ENCODE assay signal across 30 cellular contexts in the genomic region with DNA sequence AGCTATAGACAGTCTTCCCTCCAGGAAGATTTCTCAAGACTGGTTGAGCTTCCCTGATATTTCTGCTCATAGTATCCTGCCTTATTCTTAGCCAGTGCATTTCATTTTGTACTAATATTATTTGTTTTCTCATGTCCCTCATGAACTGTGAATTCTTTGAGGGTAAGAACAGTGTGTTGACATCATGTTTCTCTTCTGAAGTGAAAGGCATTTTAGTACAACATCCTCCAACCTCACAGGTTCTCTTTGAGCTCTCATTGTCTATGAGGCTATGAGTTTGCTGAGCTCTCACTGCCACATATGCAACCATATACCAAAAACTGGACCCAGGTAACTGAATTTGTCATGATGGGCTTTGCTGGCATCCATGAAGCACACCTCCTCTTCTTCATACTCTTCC. TPM values are rescaled to one million over a fixed set of nuclear protein-coding genes. Genes with fewer than 3 reads are reported as not detected.
"Had no signal": no experiment of that assay in that cellular context is flagged by ENCODE, and none has a peak within 500 bp of the region (broad histone marks: within the 10 kb centered on the region; RNA-seq: fewer than 3 reads in every experiment).

A gene with protein sequence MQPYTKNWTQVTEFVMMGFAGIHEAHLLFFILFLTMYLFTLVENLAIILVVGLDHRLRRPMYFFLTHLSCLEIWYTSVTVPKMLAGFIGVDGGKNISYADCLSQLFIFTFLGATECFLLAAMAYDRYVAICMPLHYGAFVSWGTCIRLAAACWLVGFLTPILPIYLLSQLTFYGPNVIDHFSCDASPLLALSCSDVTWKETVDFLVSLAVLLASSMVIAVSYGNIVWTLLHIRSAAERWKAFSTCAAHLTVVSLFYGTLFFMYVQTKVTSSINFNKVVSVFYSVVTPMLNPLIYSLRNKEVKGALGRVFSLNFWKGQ (plus strand): TSS at position 301 of the 400 bp plus-strand sequence. CDS start 0 bp downstream, at position 301.

- H3K27ac ChIP-seq: colonic mucosa, foreskin keratinocyte, ovary, spleen, vagina had no signal

- H3K27me3 Mint-ChIP-seq: dendritic cell treated with granulocyte-macrophage colony-stimulating factor and Interleukin-4, amounts not matched to agents 40 ng/mL and 50 ng/mL, for 4 days had no signal

- H3K27me3 ChIP-seq: colonic mucosa, esophagus muscularis mucosa, foreskin keratinocyte, ovary, tibial nerve, upper lobe of left lung, vagina had no signal

- H3K4me1 Mint-ChIP-seq: central memory CD8-positive, alpha-beta T cell; naive thymus-derived CD8-positive, alpha-beta T cell; stimulated activated memory B cell treated with anti-CD40 and anti-IgM and Interleukin-4, amounts not matched to agents 10 μg/mL and 1 μg/mL and 100 μg/mL, for 72 hours had no signal

- H3K4me1 ChIP-seq: colonic mucosa, foreskin keratinocyte, spleen, vagina had no signal

- H3K36me3 Mint-ChIP-seq: stimulated activated memory B cell treated with anti-CD40 and anti-IgM and Interleukin-4, amounts not matched to agents 10 μg/mL and 1 μg/mL and 100 μg/mL, for 72 hours had no signal

- DNase-seq: colonic mucosa; effector CD8-positive, alpha-beta T cell; foreskin keratinocyte; mammary epithelial cell; mesendoderm; midbrain; naive thymus-derived CD8-positive, alpha-beta T cell; nephron progenitor cell; occipital lobe; ovary; spleen; stimulated activated CD4-positive, alpha-beta T cell treated with anti-CD3 and anti-CD28 coated beads, Interleukin-4, amount 100 ng/mL, for 4 hours; stimulated activated naive CD8-positive, alpha-beta T cell treated with anti-CD3 and anti-CD28 coated beads, Interleukin-15, Interleukin-2, amounts not matched to agents 100 U/mL and 50 U/mL, for 24 hours; upper lobe of left lung had no signal

- H3K9me3 ChIP-seq: colonic mucosa, esophagus muscularis mucosa, ovary, thoracic aorta, tibial nerve, upper lobe of left lung, vagina had no signal

- H3K4me3 ChIP-seq: colonic mucosa, esophagus muscularis mucosa, ovary, spleen, thoracic aorta, tibial nerve, upper lobe of left lung, vagina had no signal

- FAIRE-seq: endothelial cell of umbilical vein, keratinocyte had no signal

- H3K4me3 Mint-ChIP-seq: central memory CD8-positive, alpha-beta T cell; dendritic cell treated with granulocyte-macrophage colony-stimulating factor and Interleukin-4, amounts not matched to agents 40 ng/mL and 50 ng/mL, for 4 days; naive thymus-derived CD8-positive, alpha-beta T cell; nephron progenitor cell; stimulated activated memory B cell treated with anti-CD40 and anti-IgM and Interleukin-4, amounts not matched to agents 10 μg/mL and 1 μg/mL and 100 μg/mL, for 72 hours had no signal

- H3K27ac Mint-ChIP-seq: dendritic cell treated with granulocyte-macrophage colony-stimulating factor and Interleukin-4, amounts not matched to agents 40 ng/mL and 50 ng/mL, for 4 days; naive thymus-derived CD8-positive, alpha-beta T cell; nephron progenitor cell; stimulated activated memory B cell treated with anti-CD40 and anti-IgM and Interleukin-4, amounts not matched to agents 10 μg/mL and 1 μg/mL and 100 μg/mL, for 72 hours had no signal

- H3K36me3 ChIP-seq: colonic mucosa, esophagus muscularis mucosa, ovary, spleen, thoracic aorta, tibial nerve, upper lobe of left lung, vagina had no signal

- ATAC-seq: foreskin keratinocyte; naive thymus-derived CD8-positive, alpha-beta T cell; sciatic nerve; stimulated activated memory B cell treated with anti-CD40 and anti-IgM and Interleukin-4, amounts not matched to agents 10 μg/mL and 1 μg/mL and 100 μg/mL, for 72 hours; stimulated activated naive CD8-positive, alpha-beta T cell treated with anti-CD3 and anti-CD28 coated beads, Interleukin-15, Interleukin-2, amounts not matched to agents 100 U/mL and 50 U/mL, for 24 hours had no signal

RNA-seq across cellular contexts. Expression of the gene that starts here (rescaled TPM):
- total RNA-seq: chondrocyte; colonic mucosa; endothelial cell of umbilical vein; epithelial cell of proximal tubule; esophagus muscularis mucosa; fibroblast of lung; foreskin keratinocyte; liver; mammary epithelial cell; myocyte; naive thymus-derived CD8-positive, alpha-beta T cell; occipital lobe; ovary; posterior vena cava; sciatic nerve; spleen; thoracic aorta; tibial nerve; upper lobe of left lung; vagina had no signal
- polyA plus RNA-seq: endothelial cell of umbilical vein; fibroblast of lung; foreskin keratinocyte; keratinocyte; liver; mammary epithelial cell; naive thymus-derived CD8-positive, alpha-beta T cell; ovary; spleen had no signal
